In genomic region chr10:79392020-79392398, GRCh38 we compare ENCODE assay signal across 18 cellular contexts. TPM values are rescaled to one million over a fixed set of nuclear protein-coding genes. Genes with fewer than 3 reads are reported as not detected.
DNase-seq lines count a peak whose midpoint lies in the region; ATAC-seq and TF ChIP-seq lines count a peak whose summit lies in the region.
"Had no signal": no experiment of that assay in that cellular context is flagged by ENCODE, and none has a peak within 500 bp of the region (broad histone marks: within the 10 kb centered on the region; RNA-seq: fewer than 3 reads in every experiment).

No MANE protein-coding gene starts in this region.

- no peak for ATAC-seq in activated T-helper 17 cell treated with anti-CD3 and anti-CD28 coated beads, Interleukin-2, amount 50 U/mL, for 72 hours (replicated peaks)
- ATAC-seq in lower lobe of right lung (no peak), GM18520 (IDR thresholded peaks at IDR 0.05; ENCODE audit: unreplicated experiment) (no peak), GM19463 (IDR thresholded peaks at IDR 0.05; ENCODE audit: unreplicated experiment) (no peak)
- ATAC-seq in stimulated activated effector memory CD8-positive, alpha-beta T cell treated with anti-CD3 and anti-CD28 coated beads, Interleukin-12 subunit alpha, Interleukin-12 subunit beta, amount 100 ng/mL, for 72 hours: no peak
- ATAC-seq: effector memory CD8-positive, alpha-beta T cell; stimulated activated naive CD8-positive, alpha-beta T cell treated with anti-CD3 and anti-CD28 coated beads, Interleukin-15, Interleukin-2, amounts not matched to agents 100 U/mL and 50 U/mL, for 24 hours had no signal

- DNase-seq in CD14-positive monocyte (ENCODE audit: low spot score) (peak; percentile 34), lower lobe of right lung (peak; percentile 23), sigmoid colon (no peak)
- DNase-seq in stimulated activated effector memory CD8-positive, alpha-beta T cell treated with anti-CD3 and anti-CD28 coated beads, Interleukin-12 subunit alpha, Interleukin-12 subunit beta, amount 100 ng/mL, for 72 hours (ENCODE audit: low spot score in 2 of 2): no peak
- DNase-seq: activated T-cell treated with anti-CD3 and anti-CD28 coated beads, Interleukin-2, amount 50 U/mL, for 48 hours; central memory CD4-positive, alpha-beta T cell; effector memory CD8-positive, alpha-beta T cell; HCEC 1CT; hippocampal formation; NCI-H1694; NCI-H2227 treated with DMSO at 0.1 percent for 48 hours; stimulated activated CD4-positive, alpha-beta T cell treated with anti-CD3 and anti-CD28 coated beads, Interleukin-15, amount 100 ng/mL, for 24 hours; stimulated activated naive CD8-positive, alpha-beta T cell treated with anti-CD3 and anti-CD28 coated beads, Interleukin-15, Interleukin-2, amounts not matched to agents 100 U/mL and 50 U/mL, for 24 hours; SW 1271 had no signal

- no peak for TF ChIP-seq EP300 in sigmoid colon (IDR thresholded peaks at IDR 0.05)

- TF ChIP-seq CTCF in CD14-positive monocyte (IDR thresholded peaks at IDR 0.05) (no peak), lower lobe of right lung (IDR thresholded peaks at IDR 0.05) (no peak), sigmoid colon (IDR thresholded peaks at IDR 0.05) (no peak)

- peaks cover 59 to 64% of the 10 kb centered on the region in 2 donors for H3K36me3 Mint-ChIP-seq in CD14-positive monocyte
- H3K36me3 Mint-ChIP-seq in activated T-helper 17 cell treated with anti-CD3 and anti-CD28 coated beads, Interleukin-2, amount 50 U/mL, for 72 hours (ENCODE audit: low read depth): no peaks in the 10 kb centered on the region
- no peaks in the 10 kb centered on the region for H3K36me3 Mint-ChIP-seq in stimulated activated effector memory CD8-positive, alpha-beta T cell treated with anti-CD3 and anti-CD28 coated beads, Interleukin-12 subunit alpha, Interleukin-12 subunit beta, amount 100 ng/mL, for 72 hours

- H3K4me1 ChIP-seq in lower lobe of right lung (peaks cover 21% of the 10 kb centered on the region), sigmoid colon (peaks cover 0 to 82% (median 37%) of the 10 kb centered on the region in 4 donors)

- no peak overlapping the region for H3K4me3 Mint-ChIP-seq in CD14-positive monocyte
- no peak overlapping the region for H3K4me3 Mint-ChIP-seq in activated T-helper 17 cell treated with anti-CD3 and anti-CD28 coated beads, Interleukin-2, amount 50 U/mL, for 72 hours
- no peak overlapping the region for H3K4me3 Mint-ChIP-seq in stimulated activated effector memory CD8-positive, alpha-beta T cell treated with anti-CD3 and anti-CD28 coated beads, Interleukin-12 subunit alpha, Interleukin-12 subunit beta, amount 100 ng/mL, for 72 hours
- H3K4me3 Mint-ChIP-seq: effector memory CD8-positive, alpha-beta T cell had no signal

- TF ChIP-seq POLR2A in sigmoid colon (IDR thresholded peaks at IDR 0.05): no peak

- intact Hi-C loops in CD14-positive monocyte (cut with micrococcal nuclease): no loop called here
- intact Hi-C loops in lower lobe of right lung (cut with DNase I): no loop called here
- intact Hi-C loops in sigmoid colon (cut with DNase I): no loop called here

- H3K27me3 Mint-ChIP-seq in CD14-positive monocyte (ENCODE audit: low read depth in 3 of 3): peaks cover 0 to 3% (median 2%) of the 10 kb centered on the region in 3 donors
- H3K27me3 Mint-ChIP-seq in activated T-helper 17 cell treated with anti-CD3 and anti-CD28 coated beads, Interleukin-2, amount 50 U/mL, for 72 hours: no peaks in the 10 kb centered on the region
- H3K27me3 Mint-ChIP-seq: effector memory CD8-positive, alpha-beta T cell had no signal

- H3K36me3 ChIP-seq in lower lobe of right lung (peaks cover 30% of the 10 kb centered on the region), sigmoid colon (peaks cover 5 to 33% (median 14%) of the 10 kb centered on the region in 4 donors)

- H3K27me3 ChIP-seq in lower lobe of right lung (ENCODE audit: low read depth): no peaks in the 10 kb centered on the region
- H3K27me3 ChIP-seq in sigmoid colon: no peaks in the 10 kb centered on the region

- H3K4me3 ChIP-seq in lower lobe of right lung (no peak overlapping the region), sigmoid colon (no peak overlapping the region)
- H3K4me3 ChIP-seq: psoas muscle had no signal

- H3K9me3 ChIP-seq in lower lobe of right lung: no peaks in the 10 kb centered on the region
- no peaks in the 10 kb centered on the region for H3K9me3 ChIP-seq in sigmoid colon
- H3K9me3 ChIP-seq: psoas muscle had no signal

- peak overlapping the region in 1 of 7 donors; percentile 18 for H3K27ac Mint-ChIP-seq in CD14-positive monocyte
- H3K27ac Mint-ChIP-seq in activated T-helper 17 cell treated with anti-CD3 and anti-CD28 coated beads, Interleukin-2, amount 50 U/mL, for 72 hours: peak overlapping the region; percentile 4
- peak overlapping the region; percentile 0 for H3K27ac Mint-ChIP-seq in stimulated activated effector memory CD8-positive, alpha-beta T cell treated with anti-CD3 and anti-CD28 coated beads, Interleukin-12 subunit alpha, Interleukin-12 subunit beta, amount 100 ng/mL, for 72 hours

- 87 to 90% methylated on average over 14 of the region's 14 CpGs for WGBS in sigmoid colon, 2 donors

- peaks cover 16% of the 10 kb centered on the region for H3K4me1 Mint-ChIP-seq in CD14-positive monocyte
- H3K4me1 Mint-ChIP-seq in activated T-helper 17 cell treated with anti-CD3 and anti-CD28 coated beads, Interleukin-2, amount 50 U/mL, for 72 hours: no peaks in the 10 kb centered on the region
- H3K4me1 Mint-ChIP-seq in stimulated activated effector memory CD8-positive, alpha-beta T cell treated with anti-CD3 and anti-CD28 coated beads, Interleukin-12 subunit alpha, Interleukin-12 subunit beta, amount 100 ng/mL, for 72 hours: no peaks in the 10 kb centered on the region

- H3K27ac ChIP-seq in lower lobe of right lung (no peak overlapping the region), sigmoid colon (peak overlapping the region in 2 of 4 donors; percentile 7 to 91)
- H3K27ac ChIP-seq: psoas muscle had no signal

- H3K9me3 Mint-ChIP-seq in CD14-positive monocyte: peaks cover 0 to 2% (median 0%) of the 10 kb centered on the region in 7 donors
- no peaks in the 10 kb centered on the region for H3K9me3 Mint-ChIP-seq in activated T-helper 17 cell treated with anti-CD3 and anti-CD28 coated beads, Interleukin-2, amount 50 U/mL, for 72 hours
- no peaks in the 10 kb centered on the region for H3K9me3 Mint-ChIP-seq in stimulated activated effector memory CD8-positive, alpha-beta T cell treated with anti-CD3 and anti-CD28 coated beads, Interleukin-12 subunit alpha, Interleukin-12 subunit beta, amount 100 ng/mL, for 72 hours
- H3K9me3 Mint-ChIP-seq: effector memory CD8-positive, alpha-beta T cell had no signal

RNA-seq across cellular contexts. Expression of gene PPIF, which starts 44.7 kb away (rescaled TPM):
- 10 to 100 TPM; 36.6 to 52.3 TPM for polyA plus RNA-seq in CD14-positive monocyte
- 100 to 1,000 TPM in 1 of 2 donors, 10 to 100 TPM in 1; 73.7 to 170 TPM for total RNA-seq in activated T-helper 17 cell treated with anti-CD3 and anti-CD28 coated beads, Interleukin-2, amount 50 U/mL, for 72 hours
- total RNA-seq in lower lobe of right lung: 28.5 TPM
- total RNA-seq in sigmoid colon: 10 to 100 TPM; 26.4 to 48.5 (median 32.5) TPM
- polyA plus RNA-seq in sigmoid colon: 10 to 100 TPM; 60.7 to 74.9 (median 71.9) TPM

RNA-seq across cellular contexts. Expression of gene ZCCHC24, which starts 53.4 kb away (rescaled TPM):
- polyA plus RNA-seq in CD14-positive monocyte: 1 to 10 TPM; 4.0 to 5.0 TPM
- total RNA-seq in activated T-helper 17 cell treated with anti-CD3 and anti-CD28 coated beads, Interleukin-2, amount 50 U/mL, for 72 hours: 1 to 10 TPM; 1.3 to 2.6 TPM
- 34.7 TPM for total RNA-seq in lower lobe of right lung
- total RNA-seq in sigmoid colon: 100 to 1,000 TPM in 3 of 4 donors, 10 to 100 TPM in 1; 82.6 to 141 (median 121) TPM
- polyA plus RNA-seq in sigmoid colon: 10 to 100 TPM in 2 of 3 donors, 1 to 10 TPM in 1; 7.6 to 31.2 (median 21.1) TPM

Comparison
In these comparisons a context has a peak if more than half of its experiments do, and no peak if none do; other contexts are left out.
1. DNase-seq: peak in CD14-positive monocyte (single experiment) and lower lobe of right lung (single experiment); none in stimulated activated effector memory CD8-positive, alpha-beta T cell treated with anti-CD3 and anti-CD28 coated beads, Interleukin-12 subunit alpha, Interleukin-12 subunit beta, amount 100 ng/mL, for 72 hours (0 of 2) and sigmoid colon (single experiment).
2. RNA of gene ZCCHC24, which starts 53.4 kb away (total RNA-seq): 82.6 to 141 TPM in sigmoid colon and 34.7 TPM in lower lobe of right lung (single experiment); 1.3 to 2.6 TPM in activated T-helper 17 cell treated with anti-CD3 and anti-CD28 coated beads, Interleukin-2, amount 50 U/mL, for 72 hours; every median in the first group is over 10 times any median in the second.